Comparison of ENCODE assay signal across 12 cellular contexts in the genomic region with DNA sequence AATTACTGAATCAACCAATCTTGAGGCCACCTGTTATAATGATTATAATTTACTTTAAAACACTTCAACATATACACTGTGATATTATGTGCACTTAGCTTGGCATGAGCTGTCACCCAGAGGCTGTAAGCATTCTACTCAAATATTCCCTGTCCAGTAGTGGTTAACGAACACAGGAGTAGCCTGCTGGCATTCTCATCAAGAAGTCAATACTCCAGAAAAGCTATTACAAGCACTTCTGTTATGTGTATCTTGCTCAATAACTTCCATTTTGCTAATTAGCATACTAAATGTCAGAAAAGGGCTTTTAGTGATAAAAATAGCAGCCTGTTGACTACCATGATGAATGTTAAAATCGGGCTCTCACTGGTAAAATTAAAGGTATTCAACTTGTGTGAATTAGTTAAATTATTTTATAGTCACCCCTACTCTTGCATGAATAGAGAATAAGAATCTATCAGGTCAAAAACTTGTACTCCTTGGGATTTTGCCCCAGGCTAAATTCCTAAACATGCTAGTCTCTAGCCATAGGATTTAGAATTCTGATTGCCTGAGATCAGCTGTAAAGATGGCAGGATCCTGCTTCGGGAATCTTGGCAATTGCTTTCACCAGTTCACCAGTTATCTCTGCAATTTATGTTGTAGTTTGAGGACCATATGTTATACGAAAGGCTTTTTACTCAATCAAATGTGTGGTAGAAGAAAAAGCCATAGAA.
"Had no signal": no experiment of that assay in that cellular context is flagged by ENCODE, and none has a peak within 500 bp of the region (broad histone marks: within the 10 kb centered on the region; RNA-seq: fewer than 3 reads in every experiment).

No MANE protein-coding gene starts in this region.

- H3K9ac ChIP-seq: parathyroid adenoma had no signal

- H3K27ac Mint-ChIP-seq: activated CD4-positive, alpha-beta memory T cell treated with anti-CD3 and anti-CD28 coated beads for 36 hours; activated naive CD8-positive, alpha-beta T cell had no signal

- ATAC-seq: activated T-cell treated with anti-CD3 and anti-CD28 coated beads, Interleukin-2, amount 50 U/mL, for 4 hours; gastroesophageal sphincter had no signal

- H3K4me3 Mint-ChIP-seq: activated CD4-positive, alpha-beta memory T cell treated with anti-CD3 and anti-CD28 coated beads for 36 hours; activated naive CD8-positive, alpha-beta T cell; activated T-cell treated with anti-CD3 and anti-CD28 coated beads, Interleukin-2, amount 50 U/mL, for 4 hours had no signal

- H3K27ac ChIP-seq: gastroesophageal sphincter, parathyroid adenoma, uterus had no signal

- H3K36me3 ChIP-seq: gastroesophageal sphincter, uterus had no signal

- DNase-seq: activated CD4-positive, alpha-beta memory T cell treated with anti-CD3 and anti-CD28 coated beads for 36 hours; activated effector memory CD4-positive, alpha-beta T cell treated with anti-CD3 and anti-CD28 coated beads, Interleukin-2, amount 50 U/mL, for 16 hours; activated T-cell treated with anti-CD3 and anti-CD28 coated beads, Interleukin-2, amount 50 U/mL, for 4 hours; anterior cingulate cortex; kidney; midbrain; small intestine; T1000; uterus had no signal

- H3K27me3 ChIP-seq: gastroesophageal sphincter, uterus had no signal

- H3K9me3 ChIP-seq: gastroesophageal sphincter, uterus had no signal

- H3K4me1 ChIP-seq: gastroesophageal sphincter, parathyroid adenoma, uterus had no signal

- H3K4me3 ChIP-seq: gastroesophageal sphincter, uterus had no signal
